ENCODE assay signal across 24 cellular contexts in the genomic region with DNA sequence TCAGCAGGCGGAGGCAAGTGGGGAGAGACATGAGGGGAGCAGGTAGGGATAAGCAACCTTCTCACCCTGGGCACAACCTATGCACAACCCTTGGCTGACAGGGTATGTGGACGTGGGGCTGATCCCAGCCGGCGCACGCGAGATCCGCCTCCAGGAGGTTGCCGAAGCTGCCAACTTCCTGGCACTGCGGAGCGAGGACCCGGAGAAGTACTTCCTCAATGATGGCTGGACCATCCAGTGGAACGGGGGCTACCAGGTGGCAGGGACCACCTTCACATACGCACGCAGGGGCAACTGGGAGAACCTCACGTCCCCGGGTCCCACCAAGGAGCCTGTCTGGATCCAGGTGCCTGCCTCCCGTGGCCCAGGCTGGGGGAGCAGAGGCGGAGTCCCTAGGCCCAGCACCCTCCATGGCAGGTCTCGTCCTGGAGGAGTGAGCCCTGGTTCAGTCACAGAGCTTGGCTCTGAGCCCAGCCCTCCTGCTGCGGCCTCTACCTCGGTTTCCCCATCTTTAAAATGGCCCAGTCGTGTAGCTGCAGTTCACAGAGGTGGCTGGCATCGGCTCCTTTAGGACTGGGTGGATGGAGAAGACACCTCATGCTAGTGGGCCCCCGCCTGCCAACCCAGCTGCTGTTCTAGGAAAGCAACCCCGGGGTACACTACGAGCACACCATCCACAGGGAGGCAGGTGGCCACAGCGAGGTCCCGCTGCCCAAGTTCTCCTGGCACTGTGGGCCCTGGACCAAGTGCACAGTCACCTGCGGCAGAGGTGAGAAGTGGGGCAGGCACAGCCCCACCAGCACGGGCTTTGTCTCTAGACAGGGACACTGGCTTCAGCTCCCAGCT.
"Had no signal": no experiment of that assay in that cellular context is flagged by ENCODE, and none has a peak within 500 bp of the region (broad histone marks: within the 10 kb centered on the region; RNA-seq: fewer than 3 reads in every experiment).

No MANE protein-coding gene starts in this region.

- H3K27me3 ChIP-seq: colonic mucosa, gastroesophageal sphincter, left lung, right lobe of liver, spleen, upper lobe of left lung, vagina had no signal

- H3K4me1 ChIP-seq: colonic mucosa, gastroesophageal sphincter, left lung, lower lobe of right lung, parathyroid adenoma, psoas muscle, right lobe of liver had no signal

- DNase-seq: colonic mucosa; dermis blood vessel endothelial cell; esophagus squamous epithelium; foreskin fibroblast; glutamatergic neuron; lower lobe of right lung; midbrain; psoas muscle; retina; spleen; stimulated activated CD4-positive, alpha-beta T cell treated with anti-CD3 and anti-CD28 coated beads, Interleukin-15, amount 100 ng/mL, for 24 hours; stimulated activated CD4-positive, alpha-beta T cell treated with anti-CD3 and anti-CD28 coated beads, Interleukin-1b, Interleukin-23, amount 100 ng/mL, for 48 hours; stimulated activated CD4-positive, alpha-beta T cell treated with anti-CD3 and anti-CD28 coated beads, Interleukin-4, amount 100 ng/mL, for 4 hours; stimulated activated naive CD4-positive, alpha-beta T cell; stomach; substantia nigra; upper lobe of left lung had no signal

- H3K9me3 ChIP-seq: colonic mucosa, esophagus squamous epithelium, gastroesophageal sphincter, left lung, lower lobe of right lung, psoas muscle, right lobe of liver, spleen, stomach, upper lobe of left lung, vagina had no signal

- H3K4me3 Mint-ChIP-seq: memory B cell; natural killer cell treated with Interleukin-12 subunit alpha and Interleukin-12 subunit beta and Interleukin-15 and Interleukin-18, amount 100 ng/mL, for 72 hours had no signal

- ATAC-seq: gastroesophageal sphincter; left lung; lower lobe of right lung; natural killer cell treated with Interleukin-12 subunit alpha and Interleukin-12 subunit beta and Interleukin-15 and Interleukin-18, amount 100 ng/mL, for 72 hours; psoas muscle; right lobe of liver had no signal

- H3K36me3 Mint-ChIP-seq: memory B cell; natural killer cell treated with Interleukin-12 subunit alpha and Interleukin-12 subunit beta and Interleukin-15 and Interleukin-18, amount 100 ng/mL, for 72 hours had no signal

- H2AFZ ChIP-seq: parathyroid adenoma had no signal

- H3K27ac Mint-ChIP-seq: memory B cell; natural killer cell treated with Interleukin-12 subunit alpha and Interleukin-12 subunit beta and Interleukin-15 and Interleukin-18, amount 100 ng/mL, for 72 hours had no signal

- H3K4me3 ChIP-seq: colonic mucosa, esophagus squamous epithelium, gastroesophageal sphincter, left lung, lower lobe of right lung, psoas muscle, right lobe of liver, spleen, stomach, upper lobe of left lung, vagina had no signal

- H3K27ac ChIP-seq: colonic mucosa, esophagus squamous epithelium, gastroesophageal sphincter, left lung, lower lobe of right lung, parathyroid adenoma, psoas muscle, right lobe of liver, spleen, stomach, upper lobe of left lung, vagina had no signal

- H3K36me3 ChIP-seq: colonic mucosa, esophagus squamous epithelium, gastroesophageal sphincter, left lung, lower lobe of right lung, right lobe of liver, spleen, stomach, upper lobe of left lung, vagina had no signal

- H3K9ac ChIP-seq: parathyroid adenoma had no signal

- H3K9me3 Mint-ChIP-seq: memory B cell; natural killer cell treated with Interleukin-12 subunit alpha and Interleukin-12 subunit beta and Interleukin-15 and Interleukin-18, amount 100 ng/mL, for 72 hours had no signal
